In the genomic region with DNA sequence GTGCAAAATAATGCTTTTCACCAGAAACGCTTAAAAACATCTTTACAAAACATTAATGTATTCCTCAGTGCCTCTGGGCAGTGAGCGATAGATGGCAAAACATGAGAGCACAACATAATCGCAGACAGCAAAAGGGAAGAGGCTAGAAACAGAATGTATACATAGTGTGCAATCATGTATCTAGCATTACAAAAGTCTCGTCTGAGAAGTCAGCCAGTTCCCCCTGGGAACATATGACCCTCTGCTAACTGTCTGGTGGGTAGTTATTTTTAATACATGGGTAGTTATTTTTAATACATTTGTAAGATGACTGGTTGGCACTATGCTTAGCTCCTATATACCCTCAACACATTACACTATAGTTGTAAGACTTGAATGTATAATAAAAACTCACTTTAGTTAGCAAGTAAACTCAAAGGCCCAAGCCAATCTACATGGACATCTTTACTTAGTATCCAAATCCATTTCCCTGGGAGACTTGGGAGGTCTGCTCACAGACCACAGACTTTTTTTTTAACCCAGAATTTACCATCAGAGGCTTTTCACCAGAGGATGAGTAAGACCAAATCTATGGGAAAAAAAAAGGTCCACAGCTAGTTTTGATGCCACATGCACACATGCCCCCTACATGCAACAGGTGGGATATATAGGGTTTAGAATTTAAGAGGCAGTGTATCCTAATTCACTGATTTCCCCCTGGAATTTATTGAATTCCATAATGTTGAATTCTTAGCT, we compare ENCODE assay signal across 13 cellular contexts.
DNase-seq lines count a peak whose midpoint lies in the region; ATAC-seq and TF ChIP-seq lines count a peak whose summit lies in the region.
"Had no signal": no experiment of that assay in that cellular context is flagged by ENCODE, and none has a peak within 500 bp of the region (broad histone marks: within the 10 kb centered on the region; RNA-seq: fewer than 3 reads in every experiment).

No MANE protein-coding gene starts in this region.

- H3K4me3 Mint-ChIP-seq in endodermal cell (no peak overlapping the region), progenitor cell of endocrine pancreas (ENCODE audit: low read depth) (no peak overlapping the region)
- H3K4me3 Mint-ChIP-seq in stimulated activated effector memory CD8-positive, alpha-beta T cell treated with anti-CD3 and anti-CD28 coated beads, Interleukin-12 subunit alpha, Interleukin-12 subunit beta, amount 100 ng/mL, for 72 hours: no peak overlapping the region
- H3K4me3 Mint-ChIP-seq: activated naive CD4-positive, alpha-beta T cell treated with anti-CD3 and anti-CD28 coated beads, Interleukin-2, amount 50 U/mL, for 24 hours had no signal

- H3K9me3 ChIP-seq in endodermal cell (ENCODE audit: control insufficient read depth, low read length): peaks cover 6% of the 10 kb centered on the region
- H3K9me3 ChIP-seq: HAP-1, thoracic aorta had no signal

- no peaks in the 10 kb centered on the region for H3K27me3 Mint-ChIP-seq in endodermal cell (ENCODE audit: insufficient read depth)
- no peaks in the 10 kb centered on the region for H3K27me3 Mint-ChIP-seq in progenitor cell of endocrine pancreas
- H3K27me3 Mint-ChIP-seq: activated naive CD4-positive, alpha-beta T cell treated with anti-CD3 and anti-CD28 coated beads, Interleukin-2, amount 50 U/mL, for 24 hours had no signal

- WGBS in endodermal cell (ENCODE audit: insufficient coverage in 1 of 2, insufficient read length in 1 of 2), 2 experiments: 83 to 84% methylated on average over 4 of the region's 4 CpGs

- H3K27ac ChIP-seq in endodermal cell (ENCODE audit: low read depth, low read length): no peak overlapping the region
- H3K27ac ChIP-seq: thoracic aorta, VCaP had no signal

- H3K27ac Mint-ChIP-seq in endodermal cell: no peak overlapping the region
- peak overlapping the region; percentile 53 for H3K27ac Mint-ChIP-seq in progenitor cell of endocrine pancreas
- no peak overlapping the region for H3K27ac Mint-ChIP-seq in stimulated activated effector memory CD8-positive, alpha-beta T cell treated with anti-CD3 and anti-CD28 coated beads, Interleukin-12 subunit alpha, Interleukin-12 subunit beta, amount 100 ng/mL, for 72 hours
- H3K27ac Mint-ChIP-seq: activated naive CD4-positive, alpha-beta T cell treated with anti-CD3 and anti-CD28 coated beads, Interleukin-2, amount 50 U/mL, for 24 hours had no signal

- no peak for ATAC-seq in GM21390 (IDR thresholded peaks at IDR 0.05; ENCODE audit: unreplicated experiment)
- ATAC-seq in stimulated activated effector memory CD8-positive, alpha-beta T cell treated with anti-CD3 and anti-CD28 coated beads, Interleukin-12 subunit alpha, Interleukin-12 subunit beta, amount 100 ng/mL, for 72 hours: no peak

- H3K4me3 ChIP-seq in endodermal cell (ENCODE audit: low read length): no peak overlapping the region
- H3K4me3 ChIP-seq: HAP-1, thoracic aorta had no signal

- TF ChIP-seq CTCF in GM12874 (IDR thresholded peaks at IDR 0.05; ENCODE audit: insufficient read depth, low read depth, low read length) (peak; percentile 46), endodermal cell (conservative IDR thresholded peaks at IDR 0.05) (peak; percentile 71), progenitor cell of endocrine pancreas (IDR thresholded peaks at IDR 0.05; ENCODE audit: unreplicated experiment) (peak; percentile 56)

- peaks cover 21% of the 10 kb centered on the region for H3K36me3 ChIP-seq in endodermal cell (ENCODE audit: control insufficient read depth, insufficient read depth, low read length)
- H3K36me3 ChIP-seq: HAP-1, thoracic aorta had no signal

- no peak overlapping the region for H3K9ac ChIP-seq in endodermal cell (ENCODE audit: extremely low read depth, low read length, poor library complexity, severe bottlenecking)

- DNase-seq in NCI-H69 (lab: John Stamatoyannopoulos, UW) (peak; percentile 33), endodermal cell (no peak), progenitor cell of endocrine pancreas (ENCODE audit: low spot score, unreplicated experiment) (no peak), DMS114 treated with DMSO at 0.1 percent for 48 hours (lab: John Stamatoyannopoulos, UW; ENCODE audit: unreplicated experiment) (no peak), NCI-H510A (lab: John Stamatoyannopoulos, UW) (no peak)
- no peak for DNase-seq in stimulated activated effector memory CD8-positive, alpha-beta T cell treated with anti-CD3 and anti-CD28 coated beads, Interleukin-12 subunit alpha, Interleukin-12 subunit beta, amount 100 ng/mL, for 72 hours (ENCODE audit: low spot score in 2 of 2)
- DNase-seq: NCI-H526 had no signal

- no peaks in the 10 kb centered on the region for H3K27me3 ChIP-seq in endodermal cell (ENCODE audit: control insufficient read depth, insufficient read depth, low read length, poor library complexity, severe bottlenecking)

- H3K4me1 ChIP-seq in endodermal cell (ENCODE audit: control insufficient read depth, insufficient read depth, low read length): peaks cover 6% of the 10 kb centered on the region
- H3K4me1 ChIP-seq: HAP-1 had no signal

- peaks cover 17% of the 10 kb centered on the region for H3K4me1 Mint-ChIP-seq in endodermal cell
- H3K4me1 Mint-ChIP-seq in progenitor cell of endocrine pancreas (ENCODE audit: low read depth): peaks cover 29% of the 10 kb centered on the region
- peaks cover 15% of the 10 kb centered on the region for H3K4me1 Mint-ChIP-seq in stimulated activated effector memory CD8-positive, alpha-beta T cell treated with anti-CD3 and anti-CD28 coated beads, Interleukin-12 subunit alpha, Interleukin-12 subunit beta, amount 100 ng/mL, for 72 hours

- H3K9me3 Mint-ChIP-seq in endodermal cell (no peaks in the 10 kb centered on the region), progenitor cell of endocrine pancreas (ENCODE audit: low read depth) (no peaks in the 10 kb centered on the region)
- no peaks in the 10 kb centered on the region for H3K9me3 Mint-ChIP-seq in stimulated activated effector memory CD8-positive, alpha-beta T cell treated with anti-CD3 and anti-CD28 coated beads, Interleukin-12 subunit alpha, Interleukin-12 subunit beta, amount 100 ng/mL, for 72 hours
- H3K9me3 Mint-ChIP-seq: activated naive CD4-positive, alpha-beta T cell treated with anti-CD3 and anti-CD28 coated beads, Interleukin-2, amount 50 U/mL, for 24 hours had no signal

- H3K36me3 Mint-ChIP-seq in endodermal cell (ENCODE audit: low read depth): peaks cover 6% of the 10 kb centered on the region
- no peaks in the 10 kb centered on the region for H3K36me3 Mint-ChIP-seq in progenitor cell of endocrine pancreas (ENCODE audit: insufficient read depth)
- peaks cover 6% of the 10 kb centered on the region for H3K36me3 Mint-ChIP-seq in stimulated activated effector memory CD8-positive, alpha-beta T cell treated with anti-CD3 and anti-CD28 coated beads, Interleukin-12 subunit alpha, Interleukin-12 subunit beta, amount 100 ng/mL, for 72 hours
